12 cellular contexts compared by ENCODE assay signal in genomic region chr16:81492307-81492706, GRCh38. TPM values are rescaled to one million over a fixed set of nuclear protein-coding genes. Genes with fewer than 3 reads are reported as not detected.
A peak's percentile ranks its signal among the peaks of the same experiment; 100 is the strongest.
DNase-seq lines count a peak whose midpoint lies in the region; ATAC-seq, FAIRE-seq and TF ChIP-seq lines count a peak whose summit lies in the region.
"Had no signal": no experiment of that assay in that cellular context is flagged by ENCODE, and none has a peak within 500 bp of the region (broad histone marks: within the 10 kb centered on the region; RNA-seq: fewer than 3 reads in every experiment).

No MANE protein-coding gene starts in this region.

- H4K8ac ChIP-seq in neuronal stem cell (ENCODE audit: low read depth, low read length): no peak overlapping the region

- no peak overlapping the region for H3K23ac ChIP-seq in neuronal stem cell (ENCODE audit: low read depth, low read length, poor library complexity)

- no TSS peak for BruUV-seq in Panc1 (replicated peaks; lab: Mats Ljungman, UMichigan)

- H3K4me3 ChIP-seq in Panc1 (ENCODE audit: low read depth in 2 of 2, low read length in 2 of 2): no peak overlapping the region
- H3K4me3 ChIP-seq in neuronal stem cell (ENCODE audit: low read length in 2 of 2): no peak overlapping the region
- no peak overlapping the region for H3K4me3 ChIP-seq in pancreas

- peak overlapping the region; percentile 76 for H3K18ac ChIP-seq in neuronal stem cell (ENCODE audit: low read length)

- H3K27ac ChIP-seq in Panc1 (ENCODE audit: low read length): peak overlapping the region; percentile 61
- peak overlapping the region; percentile 64 for H3K27ac ChIP-seq in neuronal stem cell (replicated peaks; ENCODE audit: low read length)
- H3K27ac ChIP-seq in pancreas: no peak overlapping the region
- H3K27ac ChIP-seq: brain microvascular endothelial cell had no signal

- DNase-seq in AG20443 (ENCODE audit: low spot score): peak; percentile 64
- no peak for DNase-seq in Panc1 (ENCODE audit: low read depth, low spot score)
- peak; percentile 33 for DNase-seq in fibroblast of gingiva (ENCODE audit: low read depth)
- peak; percentile 31 for DNase-seq in neuronal stem cell (ENCODE audit: low spot score)
- DNase-seq in GM20000 (ENCODE audit: low spot score): no peak
- no peak for DNase-seq in stimulated activated CD4-positive, alpha-beta T cell treated with anti-CD3 and anti-CD28 coated beads, Interleukin-12 subunit alpha, Interleukin-12 subunit beta, amount 100 ng/mL, for 4 hours
- DNase-seq in pancreas: no peak
- DNase-seq: brain microvascular endothelial cell; CD8-positive, alpha-beta T cell; NCI-H510A; SW 1271 had no signal

- no peak overlapping the region for H2BK120ac ChIP-seq in neuronal stem cell (ENCODE audit: low read depth, low read length)

- TF ChIP-seq CTCF in Panc1 (IDR thresholded peaks at IDR 0.05) (no peak), GM20000 (IDR thresholded peaks at IDR 0.05; ENCODE audit: extremely low read depth, missing control alignments) (no peak), pancreas (IDR thresholded peaks at IDR 0.05) (no peak)

- POLR2A ChIA-PET in Panc1 (lab: Charles Lee): no interaction called here

- no peak for ATAC-seq in Panc1
- ATAC-seq in pancreas: no peak
- ATAC-seq in HG02642 (IDR thresholded peaks at IDR 0.05; ENCODE audit: poor library complexity, unreplicated experiment): no peak
- ATAC-seq: CD8-positive, alpha-beta T cell had no signal

- intact Hi-C loops in Panc1 (cut with micrococcal nuclease; ENCODE audit: unreplicated experiment) (loop anchor here (10.0 kb wide), 1 partner anchor 92 kb away; no protein-coding TSS in a partner anchor), pancreas (cut with DNase I) (no loop called here)

- peak overlapping the region; percentile 78 for H2AFZ ChIP-seq in neuronal stem cell (ENCODE audit: low read length)

- in situ Hi-C loops in Panc1 (cut with HindIII; ENCODE audit: low pct_unique_long_range_greater_than_20kb, low sequenced_read_pairs): no loop called here

- peak overlapping the region; percentile 95 for H2AK5ac ChIP-seq in neuronal stem cell (ENCODE audit: low read depth, low read length)

- CTCF ChIA-PET in Panc1 (lab: Charles Lee): no interaction called here

- H3K27me3 ChIP-seq in Panc1 (ENCODE audit: control insufficient read depth, insufficient read depth, low read length) (no peaks in the 10 kb centered on the region), neuronal stem cell (ENCODE audit: control insufficient read depth in 3 of 3, insufficient read depth in 3 of 3, low read depth in 1 of 3, low read length in 3 of 3) (no peaks in the 10 kb centered on the region), pancreas (no peaks in the 10 kb centered on the region)
- H3K27me3 ChIP-seq: brain microvascular endothelial cell had no signal

- H2BK5ac ChIP-seq in neuronal stem cell (ENCODE audit: low read length): peak overlapping the region; percentile 42

- no peak overlapping the region for H2BK15ac ChIP-seq in neuronal stem cell (ENCODE audit: low read length)

- WGBS in neuronal stem cell (ENCODE audit: extremely low coverage in 2 of 2, insufficient read length in 2 of 2, insufficient replicate concordance in 1 of 2), 2 donors: no CpG with 5 or more reads among the region's 11 CpGs
- WGBS in pancreas, 2 donors: 82 to 87% methylated on average over 11 of the region's 11 CpGs

- peaks cover 15% of the 10 kb centered on the region for H3K79me1 ChIP-seq in neuronal stem cell (ENCODE audit: low read depth, low read length)

- peaks cover 72% of the 10 kb centered on the region for H3K4me1 ChIP-seq in Panc1 (ENCODE audit: control insufficient read depth, insufficient read depth, low read length)
- peaks cover 18 to 30% of the 10 kb centered on the region in 2 donors for H3K4me1 ChIP-seq in neuronal stem cell (ENCODE audit: control insufficient read depth in 2 of 2, insufficient read depth in 1 of 2, low read depth in 1 of 2, low read length in 2 of 2)
- H3K4me1 ChIP-seq in pancreas: peaks cover 35 to 54% (median 40%) of the 10 kb centered on the region in 3 donors

- H3K9ac ChIP-seq in neuronal stem cell (ENCODE audit: low read depth, low read length, poor library complexity): peak overlapping the region; percentile 71

- no peaks in the 10 kb centered on the region for H3K9me3 ChIP-seq in Panc1 (ENCODE audit: control insufficient read depth, insufficient read depth, low read depth, low read length)
- no peaks in the 10 kb centered on the region for H3K9me3 ChIP-seq in neuronal stem cell (replicated peaks in 1 of 2; ENCODE audit: control insufficient read depth in 2 of 2, insufficient read depth in 1 of 2, low read depth in 1 of 2, low read length in 2 of 2)
- no peaks in the 10 kb centered on the region for H3K9me3 ChIP-seq in pancreas

- H3K14ac ChIP-seq in neuronal stem cell (ENCODE audit: low read length): no peak overlapping the region

- no peak overlapping the region for H4K91ac ChIP-seq in neuronal stem cell (ENCODE audit: low read depth, low read length, poor library complexity)

- H3K36me3 ChIP-seq in Panc1 (ENCODE audit: control insufficient read depth, insufficient read depth, low read length) (no peaks in the 10 kb centered on the region), neuronal stem cell (replicated peaks in 1 of 2; ENCODE audit: control insufficient read depth in 2 of 2, insufficient read depth in 2 of 2, low read length in 2 of 2) (peaks cover 0 to 2% of the 10 kb centered on the region in 2 donors), pancreas (no peaks in the 10 kb centered on the region)
- H3K36me3 ChIP-seq: brain microvascular endothelial cell had no signal

- H3K4me2 ChIP-seq in neuronal stem cell (ENCODE audit: insufficient read depth, low read length, poor library complexity, severe bottlenecking): no peak overlapping the region

- no peak overlapping the region for H3K4ac ChIP-seq in neuronal stem cell (ENCODE audit: low read length)

- H2BK12ac ChIP-seq in neuronal stem cell (ENCODE audit: low read length): no peak overlapping the region

- no peak for FAIRE-seq in pancreas (lab: Jason Lieb, UNC)

RNA-seq across cellular contexts. Expression of gene CMIP, which starts 47.7 kb away (rescaled TPM):
- 49.7 TPM for total RNA-seq in Panc1 (2021; ENCODE audit: unreplicated experiment)
- polyA plus RNA-seq in Panc1 (2012; ENCODE audit: insufficient read length): 32.8 TPM
- polyA plus RNA-seq in neuronal stem cell (2013, experiment 1 of 2): 29.4 TPM
- 31.2 TPM for polyA plus RNA-seq in neuronal stem cell (2013, experiment 2 of 2)
- 10 to 100 TPM; 17.7 to 37.0 (median 23.1) TPM for total RNA-seq in pancreas
- 10 to 100 TPM in 1 of 2 donors, 1 to 10 TPM in 1; 9.7 to 20.2 TPM for polyA plus RNA-seq in pancreas

Comparison
In these comparisons a context has a peak if more than half of its experiments do, and no peak if none do; other contexts are left out.
1. DNase-seq: peak in AG20443 (single experiment), fibroblast of gingiva (single experiment) and neuronal stem cell (single experiment); none in Panc1 (single experiment), GM20000 (single experiment), stimulated activated CD4-positive, alpha-beta T cell treated with anti-CD3 and anti-CD28 coated beads, Interleukin-12 subunit alpha, Interleukin-12 subunit beta, amount 100 ng/mL, for 4 hours (single experiment) and pancreas (0 of 6).
2. H3K27ac ChIP-seq: peak in Panc1 (single experiment) and neuronal stem cell (single experiment); none in pancreas (0 of 4).